16 cellular contexts compared by ENCODE assay signal in the genomic region with DNA sequence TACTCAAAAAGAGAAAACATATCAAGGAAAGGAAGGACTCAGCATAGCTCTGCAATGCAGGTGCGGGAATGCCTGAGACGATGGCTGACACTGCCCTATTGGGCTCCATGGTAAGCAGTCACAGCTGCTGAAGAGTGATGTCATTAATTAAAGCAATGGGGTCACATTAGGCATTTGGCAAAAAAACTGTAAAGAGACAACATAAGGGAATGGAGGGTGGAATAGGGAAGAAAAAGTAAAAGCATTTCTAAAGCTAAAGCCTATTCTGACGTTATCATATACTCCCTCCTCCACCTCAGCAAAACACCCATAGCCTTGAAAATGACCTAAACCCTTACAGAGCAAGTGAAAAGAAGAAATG.
"Had no signal": no experiment of that assay in that cellular context is flagged by ENCODE, and none has a peak within 500 bp of the region (broad histone marks: within the 10 kb centered on the region; RNA-seq: fewer than 3 reads in every experiment).

No MANE protein-coding gene starts in this region.

- H3K9me3 Mint-ChIP-seq: activated CD4-positive, alpha-beta T cell treated with anti-CD3 and anti-CD28 coated beads, Interleukin-2, amount 10 ng/mL, durations not matched to agents 7 days and 5 days; activated naive CD8-positive, alpha-beta T cell treated with anti-CD3 and anti-CD28 coated beads for 36 hours; natural killer cell; stimulated activated naive B cell treated with anti-CD40 and anti-IgM and Interleukin-4, amounts not matched to agents 10 μg/mL and 1 μg/mL and 100 μg/mL, for 72 hours had no signal

- H3K27me3 ChIP-seq: gastrocnemius medialis, heart left ventricle, right atrium auricular region, tibial nerve, uterus had no signal

- ATAC-seq: heart left ventricle; mucosa of descending colon; stimulated activated naive B cell treated with anti-CD40 and anti-IgM and Interleukin-4, amounts not matched to agents 10 μg/mL and 1 μg/mL and 100 μg/mL, for 72 hours had no signal

- H3K27me3 Mint-ChIP-seq: activated CD4-positive, alpha-beta T cell treated with anti-CD3 and anti-CD28 coated beads, Interleukin-2, amount 10 ng/mL, durations not matched to agents 7 days and 5 days; activated naive CD8-positive, alpha-beta T cell treated with anti-CD3 and anti-CD28 coated beads for 36 hours; stimulated activated naive B cell treated with anti-CD40 and anti-IgM and Interleukin-4, amounts not matched to agents 10 μg/mL and 1 μg/mL and 100 μg/mL, for 72 hours had no signal

- H3K27ac Mint-ChIP-seq: activated CD4-positive, alpha-beta T cell treated with anti-CD3 and anti-CD28 coated beads, Interleukin-2, amount 10 ng/mL, durations not matched to agents 7 days and 5 days; activated naive CD8-positive, alpha-beta T cell treated with anti-CD3 and anti-CD28 coated beads for 36 hours; natural killer cell; stimulated activated naive B cell treated with anti-CD40 and anti-IgM and Interleukin-4, amounts not matched to agents 10 μg/mL and 1 μg/mL and 100 μg/mL, for 72 hours had no signal

- H3K4me3 ChIP-seq: gastrocnemius medialis, heart left ventricle, lung, mucosa of descending colon, right atrium auricular region, skin epidermis, tibial nerve, uterus had no signal

- H3K4me1 ChIP-seq: right atrium auricular region, uterus had no signal

- H3K36me3 Mint-ChIP-seq: natural killer cell had no signal

- H3K27ac ChIP-seq: epithelial cell of prostate, gastrocnemius medialis, heart left ventricle, right atrium auricular region, skin epidermis had no signal

- H3K36me3 ChIP-seq: gastrocnemius medialis, right atrium auricular region, uterus had no signal

- H3K9me3 ChIP-seq: gastrocnemius medialis, heart left ventricle, mucosa of descending colon, right atrium auricular region, tibial nerve, uterus had no signal

- H3K4me3 Mint-ChIP-seq: activated CD4-positive, alpha-beta T cell treated with anti-CD3 and anti-CD28 coated beads, Interleukin-2, amount 10 ng/mL, durations not matched to agents 7 days and 5 days; activated naive CD8-positive, alpha-beta T cell treated with anti-CD3 and anti-CD28 coated beads for 36 hours; natural killer cell; stimulated activated naive B cell treated with anti-CD40 and anti-IgM and Interleukin-4, amounts not matched to agents 10 μg/mL and 1 μg/mL and 100 μg/mL, for 72 hours had no signal

- DNase-seq: activated CD4-positive, alpha-beta T cell treated with anti-CD3 and anti-CD28 coated beads, Interleukin-2, amount 10 ng/mL, durations not matched to agents 7 days and 5 days; activated effector memory CD4-positive, alpha-beta T cell treated with Interleukin-2 at 50 U/mL for 16 hours; activated naive CD8-positive, alpha-beta T cell treated with anti-CD3 and anti-CD28 coated beads for 36 hours; gastrocnemius medialis; heart left ventricle; mucosa of descending colon; natural killer cell; stimulated activated CD4-positive, alpha-beta T cell treated with anti-CD3 and anti-CD28 coated beads, Interleukin-15, amount 100 ng/mL, for 24 hours; stimulated activated CD4-positive, alpha-beta T cell treated with anti-CD3 and anti-CD28 coated beads, Interleukin-4, amount 100 ng/mL, for 1 hour; stimulated activated naive B cell treated with anti-CD40 and anti-IgM and Interleukin-4, amounts not matched to agents 10 μg/mL and 1 μg/mL and 100 μg/mL, for 72 hours; uterus had no signal
